Comparison of ENCODE assay signal across 1 cellular context in genomic region chr3:62361824-62362223, GRCh38.
TF ChIP-seq lines count a peak whose summit lies in the region.

No MANE protein-coding gene starts in this region.

TF ChIP-seq in GM23338, 12 proteins besides CTCF, POLR2A, EP300 and RAD21 (continued from another document):
- TF ChIP-seq REST (IDR thresholded peaks at IDR 0.05; ENCODE audit: unreplicated experiment) (no peak), STAT1 (IDR thresholded peaks at IDR 0.05; ENCODE audit: unreplicated experiment) (no peak), EZH2phosphoT487 (IDR thresholded peaks at IDR 0.05; ENCODE audit: unreplicated experiment) (no peak), ZNF462 (CRISPR knock-in tag; IDR thresholded peaks at IDR 0.05) (no peak), JUNB (IDR thresholded peaks at IDR 0.05; ENCODE audit: unreplicated experiment) (no peak)
